In genomic region chr2:57656198-57656597, GRCh38 we compare ENCODE assay signal across 18 cellular contexts.
DNase-seq lines count a peak whose midpoint lies in the region; ATAC-seq, FAIRE-seq and TF ChIP-seq lines count a peak whose summit lies in the region.
"Had no signal": no experiment of that assay in that cellular context is flagged by ENCODE, and none has a peak within 500 bp of the region (broad histone marks: within the 10 kb centered on the region; RNA-seq: fewer than 3 reads in every experiment).

No MANE protein-coding gene starts in this region.

- no peak overlapping the region for H3K4ac ChIP-seq in IMR-90 (ENCODE audit: low read depth, low read length)

- H3K23ac ChIP-seq in IMR-90 (ENCODE audit: low read depth, low read length) = no peak overlapping the region

- TF ChIP-seq POLR2A in A549 (IDR thresholded peaks at IDR 0.05; ENCODE audit: low read length) = no peak
- no peak for TF ChIP-seq POLR2A in IMR-90 (IDR thresholded peaks at IDR 0.05; ENCODE audit: low read depth, low read length)
- TF ChIP-seq POLR2A in K562 (conservative IDR thresholded peaks at IDR 0.05) = no peak

- no peaks in the 10 kb centered on the region for H3K4me1 ChIP-seq in A549
- no peaks in the 10 kb centered on the region for H3K4me1 ChIP-seq in IMR-90 (ENCODE audit: control insufficient read depth, insufficient read depth, low read length)
- H3K4me1 ChIP-seq in K562 (replicated peaks in 1 of 2; ENCODE audit: control insufficient read depth in 2 of 2, insufficient read depth in 2 of 2, low read length in 2 of 2) = no peaks in the 10 kb centered on the region
- H3K4me1 ChIP-seq: BLaER1 treated with 17β-estradiol and CSF1 and Interleukin-3, amounts not matched to agents 10 nM and 100 nM; Caco-2 had no signal

- no peak overlapping the region for H3K9ac ChIP-seq in IMR-90 (ENCODE audit: low read depth, low read length)
- no peak overlapping the region for H3K9ac ChIP-seq in K562 (ENCODE audit: insufficient read depth in 1 of 2, low read depth in 2 of 2, low read length in 2 of 2)
- H3K9ac ChIP-seq: BLaER1 treated with 17β-estradiol and CSF1 and Interleukin-3, amounts not matched to agents 10 nM and 100 nM had no signal

- TF ChIP-seq CTCF in A549 (IDR thresholded peaks at IDR 0.05) = no peak
- no peak for TF ChIP-seq CTCF in IMR-90 (conservative IDR thresholded peaks at IDR 0.05; ENCODE audit: low read depth, low read length)
- TF ChIP-seq CTCF in K562 (IDR thresholded peaks at IDR 0.05 in 2 of 3, conservative IDR thresholded peaks at IDR 0.05 in 1 of 3; ENCODE audit: insufficient read depth in 2 of 3, low read depth in 1 of 3, low read length in 3 of 3) = no peak

- no peak overlapping the region for H2BK15ac ChIP-seq in IMR-90 (ENCODE audit: low read depth, low read length)

- no peaks in the 10 kb centered on the region for H3K9me1 ChIP-seq in IMR-90 (ENCODE audit: insufficient read depth, low read length)
- no peaks in the 10 kb centered on the region for H3K9me1 ChIP-seq in K562 (ENCODE audit: control insufficient read depth, insufficient read depth, low read length)

- no peaks in the 10 kb centered on the region for H4K20me1 ChIP-seq in IMR-90 (ENCODE audit: insufficient read depth, low read length)
- no peaks in the 10 kb centered on the region for H4K20me1 ChIP-seq in K562 (replicated peaks; ENCODE audit: control insufficient read depth, insufficient read depth, low read length)
- H4K20me1 ChIP-seq: BLaER1 treated with 17β-estradiol and CSF1 and Interleukin-3, amounts not matched to agents 10 nM and 100 nM had no signal

- BruUV-seq in IMR-90 (replicated peaks; lab: Mats Ljungman, UMichigan) (no TSS peak), K562 (replicated peaks; lab: Mats Ljungman, UMichigan) (no TSS peak)

- no peak overlapping the region for H2BK20ac ChIP-seq in IMR-90 (ENCODE audit: low read depth, low read length)

- DNase-seq in A549 (ENCODE audit: low read depth in 1 of 2, low spot score in 1 of 2) (no peak), IMR-90 (no peak), K562 (ENCODE audit: extremely low read depth in 1 of 4, low spot score in 3 of 4) (no peak), Right ventricle myocardium inferior (ENCODE audit: missing footprints) (no peak)
- no peak for DNase-seq in stimulated activated CD4-positive, alpha-beta T cell treated with anti-CD3 and anti-CD28 coated beads, Interleukin-4, amount 100 ng/mL, for 24 hours
- DNase-seq: 8988T; AML-193; Caco-2; Calu3; CD4-positive, alpha-beta T cell; CD8-positive, alpha-beta T cell; DMS79 treated with DMSO at 0.1 percent for 48 hours; GF-D8 had no signal

- no peak overlapping the region for H4K91ac ChIP-seq in IMR-90 (ENCODE audit: insufficient read depth, low read depth, low read length)

- 6% methylated on average over 3 of the region's 3 CpGs for WGBS in A549 (ENCODE audit: missing lambda C conversion rate)
- WGBS in IMR-90 (ENCODE audit: extremely low coverage in 2 of 2, insufficient read length in 1 of 2), 2 experiments = no CpG with 5 or more reads among the region's 3 CpGs
- WGBS in K562 (ENCODE audit: insufficient coverage, low coverage, missing lambda C conversion rate) = 0% methylated on average over 3 of the region's 3 CpGs

- TF ChIP-seq EP300 in A549 (IDR thresholded peaks at IDR 0.05) = no peak
- TF ChIP-seq EP300 in K562 (IDR thresholded peaks at IDR 0.05; ENCODE audit: low read length) = no peak

- no peak overlapping the region for H3K14ac ChIP-seq in IMR-90 (replicated peaks; ENCODE audit: low read depth, low read length)

- in situ Hi-C loops in IMR-90 (cut with MboI; ENCODE audit: low sequenced_read_pairs) (no loop called here), K562 (cut with MboI) (no loop called here)

- TF ChIP-seq RAD21 in A549 (conservative IDR thresholded peaks at IDR 0.05 in 1 of 2, IDR thresholded peaks at IDR 0.05 in 1 of 2) = no peak
- no peak for TF ChIP-seq RAD21 in IMR-90 (IDR thresholded peaks at IDR 0.05; ENCODE audit: low read length)
- TF ChIP-seq RAD21 in K562 (CRISPR knock-in tag; conservative IDR thresholded peaks at IDR 0.05 in 1 of 2, IDR thresholded peaks at IDR 0.05 in 1 of 2) = no peak

- ATAC-seq in A549 = no peak
- no peak for ATAC-seq in IMR-90 (ENCODE audit: low read depth)
- ATAC-seq in K562 = no peak
- ATAC-seq in Right ventricle myocardium inferior = no peak
- ATAC-seq: CD8-positive, alpha-beta T cell had no signal

- H4K8ac ChIP-seq in IMR-90 (ENCODE audit: low read depth in 2 of 2, low read length in 2 of 2) = no peak overlapping the region

- no peak overlapping the region for H2BK5ac ChIP-seq in IMR-90 (ENCODE audit: low read depth, low read length, poor library complexity, severe bottlenecking)

- no peaks in the 10 kb centered on the region for H3K27me3 ChIP-seq in IMR-90 (ENCODE audit: control insufficient read depth, insufficient read depth, low read length)
- H3K27me3 ChIP-seq in K562 (ENCODE audit: control insufficient read depth in 2 of 2, insufficient read depth in 2 of 2, low read length in 2 of 2) = no peaks in the 10 kb centered on the region
- H3K27me3 ChIP-seq: BLaER1 treated with 17β-estradiol and CSF1 and Interleukin-3, amounts not matched to agents 10 nM and 100 nM had no signal

- H3K79me2 ChIP-seq in K562 (ENCODE audit: control insufficient read depth, insufficient read depth, low read length) = no peaks in the 10 kb centered on the region

- H3K56ac ChIP-seq in IMR-90 (ENCODE audit: extremely low read depth, insufficient read depth, low read length) = no peak overlapping the region

- FAIRE-seq in A549 (lab: Jason Lieb, UNC) (no peak), K562 (lab: Jason Lieb, UNC) (no peak)
- FAIRE-seq: D721Med, GM12891, GM19239 had no signal

- H4K5ac ChIP-seq in IMR-90 (ENCODE audit: low read depth, low read length) = no peak overlapping the region

- H3K4me2 ChIP-seq in A549 (no peak overlapping the region), IMR-90 (ENCODE audit: low read depth, low read length) (no peak overlapping the region), K562 (ENCODE audit: insufficient read depth, low read length) (no peak overlapping the region)
- H3K4me2 ChIP-seq: BLaER1 treated with 17β-estradiol and CSF1 and Interleukin-3, amounts not matched to agents 10 nM and 100 nM had no signal

- CTCF ChIA-PET in A549 (lab: Yijun Ruan, JAX) = no interaction called here
- CTCF ChIA-PET in IMR-90 (lab: Yijun Ruan, JAX) = no interaction called here
- CTCF ChIA-PET in K562 (lab: Yijun Ruan, JAX; ENCODE audit: low intra/inter-chr PET ratio) = no interaction called here

- no peak overlapping the region for H2AK5ac ChIP-seq in IMR-90 (ENCODE audit: low read depth, low read length)

- no peak overlapping the region for H3K18ac ChIP-seq in IMR-90 (ENCODE audit: low read depth, low read length)

- H3K36me3 ChIP-seq in IMR-90 (ENCODE audit: control insufficient read depth, insufficient read depth, low read length) (no peaks in the 10 kb centered on the region), K562 (ENCODE audit: control insufficient read depth, insufficient read depth, low read length) (no peaks in the 10 kb centered on the region)

- H3K4me3 ChIP-seq in A549 (no peak overlapping the region), IMR-90 (ENCODE audit: insufficient read depth, low read depth, low read length) (no peak overlapping the region), K562 (no peak overlapping the region)
- H3K4me3 ChIP-seq: BLaER1 treated with 17β-estradiol and CSF1 and Interleukin-3, amounts not matched to agents 10 nM and 100 nM had no signal

- POLR2A ChIA-PET in A549 (lab: Yijun Ruan, JAX) = no interaction called here
- POLR2A ChIA-PET in IMR-90 (lab: Charles Lee; ENCODE audit: unreplicated experiment) = no interaction called here
- POLR2A ChIA-PET in K562 (lab: Yijun Ruan, JAX) = interaction anchor here (0.6 kb wide), 1 partner anchor 1370 kb away, joined by 3 read pairs; no protein-coding TSS in a partner anchor

- H3K27ac ChIP-seq in A549 (no peak overlapping the region), IMR-90 (ENCODE audit: insufficient read depth, low read length) (no peak overlapping the region), K562 (ENCODE audit: extremely low read depth, low read depth, low read length) (no peak overlapping the region)
- H3K27ac ChIP-seq: C4-2B had no signal

- no peak overlapping the region for H2AK9ac ChIP-seq in IMR-90 (replicated peaks; ENCODE audit: low read depth, low read length, poor library complexity)

- intact Hi-C loops in IMR-90 (cut with micrococcal nuclease) (no loop called here), K562 (cut with micrococcal nuclease) (no loop called here), Right ventricle myocardium inferior (cut with DNase I) (no loop called here)

- H2BK120ac ChIP-seq in IMR-90 (ENCODE audit: low read depth, low read length) = no peak overlapping the region

- dilution Hi-C loops in IMR-90 (cut with HindIII; ENCODE audit: low sequenced_read_pairs, unreplicated experiment) = no loop called here

- no peaks in the 10 kb centered on the region for H3K79me1 ChIP-seq in IMR-90 (ENCODE audit: low read depth in 1 of 2, low read length in 2 of 2)

- H2AFZ ChIP-seq in IMR-90 (replicated peaks; ENCODE audit: low read length, poor library complexity) = no peak overlapping the region
- no peak overlapping the region for H2AFZ ChIP-seq in K562 (ENCODE audit: low read depth, low read length)

- H3K9me3 ChIP-seq in A549 (peaks cover 11% of the 10 kb centered on the region; the same call in 1 of the 3 replicates), IMR-90 (ENCODE audit: control insufficient read depth, insufficient read depth, low read length) (peaks cover 4% of the 10 kb centered on the region), K562 (replicated peaks; ENCODE audit: control insufficient read depth, insufficient read depth, low read depth, low read length) (no peaks in the 10 kb centered on the region)

TF ChIP-seq in A549, 52 proteins besides CTCF, POLR2A, EP300 and RAD21:
- TF ChIP-seq MAFK (IDR thresholded peaks at IDR 0.05; ENCODE audit: partially characterized antibody) (peak; percentile 70), BHLHE40 (IDR thresholded peaks at IDR 0.05; ENCODE audit: low read depth, low read length) (no peak), ZFP36 (IDR thresholded peaks at IDR 0.05; ENCODE audit: borderline replicate concordance, partially characterized antibody) (no peak)

TF ChIP-seq in K562, 482 proteins besides CTCF, POLR2A, EP300 and RAD21 (continues in another document):
- no peak for TF ChIP-seq GABPB2 (CRISPR knock-in tag; conservative IDR thresholded peaks at IDR 0.05)
- 0 out of 2 replicates have a peak, but pooled peaks have one; percentile 14 for TF ChIP-seq MAFG (tag; conservative IDR thresholded peaks at IDR 0.05)
- 0 out of 2 replicates have a peak, but pooled peaks have one; percentile 17 for TF ChIP-seq C11orf30 (IDR thresholded peaks at IDR 0.05; ENCODE audit: low read depth)
- no peak for TF ChIP-seq HSF4 (CRISPR knock-in tag; IDR thresholded peaks at IDR 0.05; ENCODE audit: borderline replicate concordance)
- TF ChIP-seq TEAD1 (CRISPR knock-in tag; IDR thresholded peaks at IDR 0.05) = no peak

Comparison
In these comparisons a context has a peak if more than half of its experiments do, and no peak if none do; other contexts are left out.
1. Of the 35 proteins assayed by ChIP-seq in both K562 and A549: peak only in K562: none; only in A549: MAFK; in both: none; in neither: 34.